21 cellular contexts compared by ENCODE assay signal in genomic region chr7:69342154-69342884, GRCh38.
DNase-seq lines count a peak whose midpoint lies in the region; ATAC-seq, FAIRE-seq and TF ChIP-seq lines count a peak whose summit lies in the region.
"Had no signal": no experiment of that assay in that cellular context is flagged by ENCODE, and none has a peak within 500 bp of the region (broad histone marks: within the 10 kb centered on the region; RNA-seq: fewer than 3 reads in every experiment).

No MANE protein-coding gene starts in this region.

- H3K36me3 Mint-ChIP-seq in astrocyte (ENCODE audit: low read depth, unreplicated experiment) = no peaks in the 10 kb centered on the region
- H3K36me3 Mint-ChIP-seq: CD8-positive, alpha-beta T cell had no signal

- intact Hi-C loops in HepG2 (cut with micrococcal nuclease; ENCODE audit: unreplicated experiment) = no loop called here

- H3K9me3 Mint-ChIP-seq in astrocyte (ENCODE audit: unreplicated experiment) = peaks cover 16% of the 10 kb centered on the region

- 46% methylated on average over 10 of the region's 10 CpGs for WGBS in liver
- 15% methylated on average over 10 of the region's 10 CpGs for WGBS in HepG2 (ENCODE audit: low lambda C conversion rate)
- WGBS in SK-N-SH (ENCODE audit: low lambda C conversion rate) = 54% methylated on average over 10 of the region's 10 CpGs

- no TSS peak for BruUV-seq in HepG2 (replicated peaks; lab: Mats Ljungman, UMichigan)

- no peaks in the 10 kb centered on the region for H3K79me2 ChIP-seq in HepG2 (ENCODE audit: insufficient read depth, low read length)
- no peaks in the 10 kb centered on the region for H3K79me2 ChIP-seq in astrocyte (ENCODE audit: insufficient read depth, low read length)
- no peaks in the 10 kb centered on the region for H3K79me2 ChIP-seq in SK-N-SH (ENCODE audit: insufficient read depth)

- H3K9me3 ChIP-seq in liver (ENCODE audit: control insufficient read depth in 4 of 4, low read length in 3 of 4) (no peaks in the 10 kb centered on the region), HepG2 (ENCODE audit: low read length) (peaks cover 12% of the 10 kb centered on the region; the same call in 1 of the 2 replicates), astrocyte (ENCODE audit: insufficient read depth, low read depth, low read length) (no peaks in the 10 kb centered on the region), SK-N-SH (no peaks in the 10 kb centered on the region)

- no peak for FAIRE-seq in HepG2 (lab: Jason Lieb, UNC)
- peak; percentile 60 for FAIRE-seq in astrocyte (lab: Jason Lieb, UNC)

- no peaks in the 10 kb centered on the region for H3K4me1 Mint-ChIP-seq in astrocyte (ENCODE audit: low read depth, unreplicated experiment)

- in situ Hi-C loops in HepG2 (cut with HindIII; ENCODE audit: extremely low pct_ligation_motif_present, low pct_unique_long_range_greater_than_20kb) = no loop called here

- no peak overlapping the region for H3K27ac Mint-ChIP-seq in astrocyte (ENCODE audit: unreplicated experiment)
- H3K27ac Mint-ChIP-seq: CD8-positive, alpha-beta T cell had no signal

- ATAC-seq in HepG2 (no peak), left lobe of liver (peak; percentile 85), HG02885 (IDR thresholded peaks at IDR 0.05; ENCODE audit: poor library complexity, unreplicated experiment) (no peak)
- ATAC-seq: CD8-positive, alpha-beta T cell; HCT116 had no signal

- no peak overlapping the region for H3K4me2 ChIP-seq in HepG2 (ENCODE audit: low read depth, low read length)
- no peak overlapping the region for H3K4me2 ChIP-seq in astrocyte (ENCODE audit: low read length)
- no peak overlapping the region for H3K4me2 ChIP-seq in SK-N-SH
- H3K4me2 ChIP-seq: BLaER1 treated with 17β-estradiol and CSF1 and Interleukin-3, amounts not matched to agents 10 nM and 100 nM had no signal

- peak; percentile 46 to 56 for TF ChIP-seq RAD21 in liver (IDR thresholded peaks at IDR 0.05)
- TF ChIP-seq RAD21 in HepG2 (CRISPR knock-in tag; IDR thresholded peaks at IDR 0.05) = no peak
- TF ChIP-seq RAD21 in SK-N-SH (IDR thresholded peaks at IDR 0.05; ENCODE audit: low read length) = no peak

- TF ChIP-seq POLR2A in HepG2 (IDR thresholded peaks at IDR 0.05; ENCODE audit: insufficient read depth in 1 of 2, low read depth in 2 of 2, low read length in 2 of 2) = no peak

- H3K9me2 ChIP-seq in SK-N-SH = no peaks in the 10 kb centered on the region

- no peaks in the 10 kb centered on the region for H3F3A ChIP-seq in SK-N-SH (replicated peaks; ENCODE audit: insufficient read depth)

- H3K27ac ChIP-seq in liver (ENCODE audit: low read depth in 1 of 2, low read length in 2 of 2) = peak overlapping the region in 1 of 2 donors; percentile 50
- H3K27ac ChIP-seq in HepG2 (ENCODE audit: extremely low read length, insufficient read depth, low read length) = no peak overlapping the region
- H3K27ac ChIP-seq in astrocyte (ENCODE audit: low read depth, low read length) = no peak overlapping the region
- H3K27ac ChIP-seq in SK-N-SH (ENCODE audit: low read depth in 2 of 2, low read length in 1 of 2) = no peak overlapping the region
- H3K27ac ChIP-seq: 22Rv1; BLaER1 treated with 17β-estradiol and CSF1 and Interleukin-3, amounts not matched to agents 10 nM and 100 nM; SK-N-MC had no signal

- no peak overlapping the region for H3K9ac ChIP-seq in liver (ENCODE audit: low read depth in 1 of 2, low read length in 2 of 2)
- no peak overlapping the region for H3K9ac ChIP-seq in HepG2 (ENCODE audit: insufficient read depth, low read depth, low read length)
- H3K9ac ChIP-seq in astrocyte (ENCODE audit: low read length) = no peak overlapping the region
- H3K9ac ChIP-seq in SK-N-SH = no peak overlapping the region
- H3K9ac ChIP-seq: BLaER1 treated with 17β-estradiol and CSF1 and Interleukin-3, amounts not matched to agents 10 nM and 100 nM had no signal

- POLR2A ChIA-PET in HepG2 (lab: Yijun Ruan, JAX) = no interaction called here
- POLR2A ChIA-PET in SK-N-SH (lab: Yijun Ruan, JAX) = interaction anchor here (0.6 kb wide), 1 partner anchor 8 kb away, joined by 5 read pairs; no protein-coding TSS in a partner anchor

- H2AFZ ChIP-seq in HepG2 (ENCODE audit: low read length) (no peak overlapping the region), astrocyte (ENCODE audit: low read depth, low read length) (no peak overlapping the region), SK-N-SH (ENCODE audit: low read depth) (no peak overlapping the region)

- H3K4me1 ChIP-seq in liver (ENCODE audit: control insufficient read depth in 4 of 4, insufficient read depth in 4 of 4, low read length in 3 of 4) = peaks cover 0 to 9% (median 4%) of the 10 kb centered on the region in 4 donors
- H3K4me1 ChIP-seq in HepG2 (ENCODE audit: insufficient read depth, low read length) = no peaks in the 10 kb centered on the region
- H3K4me1 ChIP-seq in astrocyte (ENCODE audit: insufficient read depth, low read length) = no peaks in the 10 kb centered on the region
- peaks cover 0 to 2% of the 10 kb centered on the region in 2 experiments; a peak in 1 of 4 replicates for H3K4me1 ChIP-seq in SK-N-SH (ENCODE audit: control insufficient read depth in 1 of 2, insufficient read depth in 2 of 2, low read depth in 1 of 2, low read length in 1 of 2)
- H3K4me1 ChIP-seq: BLaER1 treated with 17β-estradiol and CSF1 and Interleukin-3, amounts not matched to agents 10 nM and 100 nM had no signal

- no peaks in the 10 kb centered on the region for H4K20me1 ChIP-seq in HepG2 (ENCODE audit: insufficient read depth, low read length)
- H4K20me1 ChIP-seq in astrocyte (ENCODE audit: insufficient read depth, low read length) = no peaks in the 10 kb centered on the region
- H4K20me1 ChIP-seq in SK-N-SH (ENCODE audit: insufficient read depth) = no peaks in the 10 kb centered on the region
- H4K20me1 ChIP-seq: BLaER1 treated with 17β-estradiol and CSF1 and Interleukin-3, amounts not matched to agents 10 nM and 100 nM had no signal

- TF ChIP-seq EP300 in HepG2 (IDR thresholded peaks at IDR 0.05; ENCODE audit: low read depth in 2 of 2, low read length in 2 of 2) = no peak
- TF ChIP-seq EP300 in HepG2 (CRISPR knock-in tag; IDR thresholded peaks at IDR 0.05; ENCODE audit: borderline replicate concordance) = no peak
- no peak for TF ChIP-seq EP300 in SK-N-SH (IDR thresholded peaks at IDR 0.05; ENCODE audit: borderline replicate concordance in 1 of 2, low read depth in 1 of 2, low read length in 1 of 2)

- no peaks in the 10 kb centered on the region for H3K27me3 ChIP-seq in liver (ENCODE audit: control insufficient read depth in 4 of 4, insufficient read depth in 4 of 4, low read length in 3 of 4)
- no peaks in the 10 kb centered on the region for H3K27me3 ChIP-seq in HepG2 (ENCODE audit: control insufficient read depth in 1 of 2, insufficient read depth in 2 of 2, low read length in 2 of 2)
- no peaks in the 10 kb centered on the region for H3K27me3 ChIP-seq in astrocyte (ENCODE audit: insufficient read depth, low read length)
- H3K27me3 ChIP-seq in SK-N-SH (ENCODE audit: insufficient read depth) = no peaks in the 10 kb centered on the region
- no peaks in the 10 kb centered on the region for H3K27me3 ChIP-seq in H7 (ENCODE audit: control insufficient read depth, insufficient read depth, low read length)
- H3K27me3 ChIP-seq: BLaER1 treated with 17β-estradiol and CSF1 and Interleukin-3, amounts not matched to agents 10 nM and 100 nM had no signal

- H3K27me3 Mint-ChIP-seq in astrocyte (ENCODE audit: low read depth, unreplicated experiment) = no peaks in the 10 kb centered on the region

- no peak overlapping the region for H3K4me3 ChIP-seq in liver (ENCODE audit: low read depth in 1 of 3, low read length in 3 of 3)
- no peak overlapping the region for H3K4me3 ChIP-seq in HepG2 (replicated peaks in 1 of 3; ENCODE audit: insufficient read depth in 1 of 3, low read depth in 2 of 3, low read length in 3 of 3)
- no peak overlapping the region for H3K4me3 ChIP-seq in astrocyte (ENCODE audit: insufficient read depth, low read depth, low read length)
- H3K4me3 ChIP-seq in SK-N-SH (ENCODE audit: low read depth in 2 of 2, low read length in 1 of 2) = no peak overlapping the region
- H3K4me3 ChIP-seq in H7 (ENCODE audit: insufficient read depth, low read depth, low read length) = no peak overlapping the region
- H3K4me3 ChIP-seq: BLaER1 treated with 17β-estradiol and CSF1 and Interleukin-3, amounts not matched to agents 10 nM and 100 nM; SK-N-MC had no signal

- H3K36me3 ChIP-seq in liver (ENCODE audit: control insufficient read depth in 4 of 4, insufficient read depth in 3 of 4, low read depth in 1 of 4, low read length in 3 of 4) = no peaks in the 10 kb centered on the region
- H3K36me3 ChIP-seq in HepG2 (replicated peaks in 1 of 2; ENCODE audit: control insufficient read depth in 1 of 2, insufficient read depth in 2 of 2, low read length in 2 of 2) = no peaks in the 10 kb centered on the region
- no peaks in the 10 kb centered on the region for H3K36me3 ChIP-seq in astrocyte (ENCODE audit: insufficient read depth, low read length)
- H3K36me3 ChIP-seq in SK-N-SH (replicated peaks in 1 of 2; ENCODE audit: control insufficient read depth in 1 of 2, insufficient read depth in 2 of 2, low read length in 1 of 2) = no peaks in the 10 kb centered on the region
- no peaks in the 10 kb centered on the region for H3K36me3 ChIP-seq in H7 (replicated peaks; ENCODE audit: control insufficient read depth, insufficient read depth, low read length)
- H3K36me3 ChIP-seq: BLaER1 treated with 17β-estradiol and CSF1 and Interleukin-3, amounts not matched to agents 10 nM and 100 nM had no signal

- CTCF ChIA-PET in HepG2 (lab: Yijun Ruan, JAX; ENCODE audit: low intra/inter-chr PET ratio, low total read pairs) = no interaction called here
- CTCF ChIA-PET in SK-N-SH (lab: Yijun Ruan, JAX) = no interaction called here

- no peak overlapping the region for H3K4me3 Mint-ChIP-seq in astrocyte (ENCODE audit: unreplicated experiment)
- H3K4me3 Mint-ChIP-seq: CD8-positive, alpha-beta T cell had no signal

- no peak for DNase-seq in HepG2 (ENCODE audit: low spot score)
- DNase-seq in astrocyte (ENCODE audit: low read depth) = peak; percentile 70
- peak; percentile 56 for DNase-seq in left lobe of liver (ENCODE audit: low spot score)
- DNase-seq in SK-N-SH = no peak
- DNase-seq in H7 = no peak
- no peak for DNase-seq in NCI-H1048 (lab: John Stamatoyannopoulos, UW)
- DNase-seq: CD8-positive, alpha-beta T cell; DMS79 treated with DMSO at 0.1 percent for 48 hours; Kasumi-1; MM.1S; NCI-H1092 treated with DMSO at 0.1 percent for 48 hours; NCI-H2081 treated with DMSO at 0.1 percent for 48 hours; NCI-H510A treated with DMSO at 0.1 percent for 48 hours; NCI-H774; SHP77 had no signal

- TF ChIP-seq CTCF in liver (IDR thresholded peaks at IDR 0.05; ENCODE audit: low read depth, low read length, missing input control) (no peak), HepG2 (CRISPR knock-in tag; IDR thresholded peaks at IDR 0.05) (no peak), astrocyte (IDR thresholded peaks at IDR 0.05; ENCODE audit: insufficient read depth, low read depth, low read length) (no peak), SK-N-SH (IDR thresholded peaks at IDR 0.05) (no peak)

TF ChIP-seq in liver, 16 proteins besides CTCF, POLR2A, EP300 and RAD21 (continues in another document):
- no peak for TF ChIP-seq HNF4G (IDR thresholded peaks at IDR 0.05)

TF ChIP-seq in HepG2, 621 proteins besides CTCF, POLR2A, EP300 and RAD21 (continues in another document):
- TF ChIP-seq IRX3 (CRISPR knock-in tag; IDR thresholded peaks at IDR 0.05; ENCODE audit: borderline replicate concordance, low read depth) = no peak

TF ChIP-seq in SK-N-SH, 30 proteins besides CTCF, POLR2A, EP300 and RAD21 (continues in another document):
- no peak for TF ChIP-seq MEF2A (IDR thresholded peaks at IDR 0.05; ENCODE audit: borderline replicate concordance, low read depth)

Comparison
In these comparisons a context has a peak if more than half of its experiments do, and no peak if none do; other contexts are left out.
1. DNase-seq: peak in astrocyte (single experiment) and left lobe of liver (single experiment); none in HepG2 (single experiment), SK-N-SH (single experiment), H7 (single experiment) and NCI-H1048 (single experiment).